In the genomic region with DNA sequence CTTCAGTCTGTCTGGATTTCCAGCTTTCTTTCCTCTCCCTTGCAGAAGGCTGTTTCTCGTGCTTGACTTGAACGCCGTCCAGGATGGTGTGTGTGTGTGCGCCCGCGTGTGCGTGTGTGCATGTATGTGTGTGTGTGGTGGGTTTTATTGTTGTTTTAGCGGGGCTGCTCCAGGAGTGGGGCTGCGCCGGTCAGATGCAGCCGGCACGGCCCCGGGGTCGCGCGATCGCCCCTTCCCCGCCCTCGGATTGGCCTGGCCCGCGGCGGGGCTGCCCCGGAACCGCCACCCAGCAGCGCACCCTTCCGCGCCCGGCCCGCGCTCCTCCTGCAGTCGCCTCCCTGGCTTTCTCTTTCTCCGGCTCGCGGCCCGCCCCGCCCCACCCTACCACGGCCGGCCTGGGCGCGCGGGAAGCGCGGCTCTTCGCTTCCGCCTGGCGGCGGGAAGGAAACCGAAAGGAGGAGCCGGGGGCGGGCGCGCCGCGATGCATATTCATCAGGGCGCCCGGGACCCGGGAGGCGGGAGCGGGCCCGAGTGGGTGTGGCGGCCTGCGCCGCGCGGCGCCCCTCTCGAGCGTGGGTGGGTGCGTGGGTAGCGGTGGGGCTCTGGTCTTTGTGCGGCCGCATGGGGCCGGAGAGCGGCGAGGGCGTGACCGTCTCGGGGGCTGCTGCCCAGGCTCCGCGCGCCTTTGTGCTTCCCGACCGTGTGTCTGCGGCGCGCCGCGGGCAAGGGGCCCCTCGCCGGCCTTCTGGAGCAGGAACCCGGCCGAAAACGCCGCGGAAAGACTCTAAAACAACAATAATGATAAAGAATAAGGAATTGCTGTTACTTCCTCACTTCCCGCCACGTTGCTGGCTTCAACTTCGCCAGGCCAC, we compare ENCODE assay signal across 1 cellular context.
TF ChIP-seq lines count a peak whose summit lies in the region.

No MANE protein-coding gene starts in this region.

TF ChIP-seq in H1, 55 proteins besides CTCF, POLR2A, EP300 and RAD21 (continued from another document):
- TF ChIP-seq, protein P1, sequence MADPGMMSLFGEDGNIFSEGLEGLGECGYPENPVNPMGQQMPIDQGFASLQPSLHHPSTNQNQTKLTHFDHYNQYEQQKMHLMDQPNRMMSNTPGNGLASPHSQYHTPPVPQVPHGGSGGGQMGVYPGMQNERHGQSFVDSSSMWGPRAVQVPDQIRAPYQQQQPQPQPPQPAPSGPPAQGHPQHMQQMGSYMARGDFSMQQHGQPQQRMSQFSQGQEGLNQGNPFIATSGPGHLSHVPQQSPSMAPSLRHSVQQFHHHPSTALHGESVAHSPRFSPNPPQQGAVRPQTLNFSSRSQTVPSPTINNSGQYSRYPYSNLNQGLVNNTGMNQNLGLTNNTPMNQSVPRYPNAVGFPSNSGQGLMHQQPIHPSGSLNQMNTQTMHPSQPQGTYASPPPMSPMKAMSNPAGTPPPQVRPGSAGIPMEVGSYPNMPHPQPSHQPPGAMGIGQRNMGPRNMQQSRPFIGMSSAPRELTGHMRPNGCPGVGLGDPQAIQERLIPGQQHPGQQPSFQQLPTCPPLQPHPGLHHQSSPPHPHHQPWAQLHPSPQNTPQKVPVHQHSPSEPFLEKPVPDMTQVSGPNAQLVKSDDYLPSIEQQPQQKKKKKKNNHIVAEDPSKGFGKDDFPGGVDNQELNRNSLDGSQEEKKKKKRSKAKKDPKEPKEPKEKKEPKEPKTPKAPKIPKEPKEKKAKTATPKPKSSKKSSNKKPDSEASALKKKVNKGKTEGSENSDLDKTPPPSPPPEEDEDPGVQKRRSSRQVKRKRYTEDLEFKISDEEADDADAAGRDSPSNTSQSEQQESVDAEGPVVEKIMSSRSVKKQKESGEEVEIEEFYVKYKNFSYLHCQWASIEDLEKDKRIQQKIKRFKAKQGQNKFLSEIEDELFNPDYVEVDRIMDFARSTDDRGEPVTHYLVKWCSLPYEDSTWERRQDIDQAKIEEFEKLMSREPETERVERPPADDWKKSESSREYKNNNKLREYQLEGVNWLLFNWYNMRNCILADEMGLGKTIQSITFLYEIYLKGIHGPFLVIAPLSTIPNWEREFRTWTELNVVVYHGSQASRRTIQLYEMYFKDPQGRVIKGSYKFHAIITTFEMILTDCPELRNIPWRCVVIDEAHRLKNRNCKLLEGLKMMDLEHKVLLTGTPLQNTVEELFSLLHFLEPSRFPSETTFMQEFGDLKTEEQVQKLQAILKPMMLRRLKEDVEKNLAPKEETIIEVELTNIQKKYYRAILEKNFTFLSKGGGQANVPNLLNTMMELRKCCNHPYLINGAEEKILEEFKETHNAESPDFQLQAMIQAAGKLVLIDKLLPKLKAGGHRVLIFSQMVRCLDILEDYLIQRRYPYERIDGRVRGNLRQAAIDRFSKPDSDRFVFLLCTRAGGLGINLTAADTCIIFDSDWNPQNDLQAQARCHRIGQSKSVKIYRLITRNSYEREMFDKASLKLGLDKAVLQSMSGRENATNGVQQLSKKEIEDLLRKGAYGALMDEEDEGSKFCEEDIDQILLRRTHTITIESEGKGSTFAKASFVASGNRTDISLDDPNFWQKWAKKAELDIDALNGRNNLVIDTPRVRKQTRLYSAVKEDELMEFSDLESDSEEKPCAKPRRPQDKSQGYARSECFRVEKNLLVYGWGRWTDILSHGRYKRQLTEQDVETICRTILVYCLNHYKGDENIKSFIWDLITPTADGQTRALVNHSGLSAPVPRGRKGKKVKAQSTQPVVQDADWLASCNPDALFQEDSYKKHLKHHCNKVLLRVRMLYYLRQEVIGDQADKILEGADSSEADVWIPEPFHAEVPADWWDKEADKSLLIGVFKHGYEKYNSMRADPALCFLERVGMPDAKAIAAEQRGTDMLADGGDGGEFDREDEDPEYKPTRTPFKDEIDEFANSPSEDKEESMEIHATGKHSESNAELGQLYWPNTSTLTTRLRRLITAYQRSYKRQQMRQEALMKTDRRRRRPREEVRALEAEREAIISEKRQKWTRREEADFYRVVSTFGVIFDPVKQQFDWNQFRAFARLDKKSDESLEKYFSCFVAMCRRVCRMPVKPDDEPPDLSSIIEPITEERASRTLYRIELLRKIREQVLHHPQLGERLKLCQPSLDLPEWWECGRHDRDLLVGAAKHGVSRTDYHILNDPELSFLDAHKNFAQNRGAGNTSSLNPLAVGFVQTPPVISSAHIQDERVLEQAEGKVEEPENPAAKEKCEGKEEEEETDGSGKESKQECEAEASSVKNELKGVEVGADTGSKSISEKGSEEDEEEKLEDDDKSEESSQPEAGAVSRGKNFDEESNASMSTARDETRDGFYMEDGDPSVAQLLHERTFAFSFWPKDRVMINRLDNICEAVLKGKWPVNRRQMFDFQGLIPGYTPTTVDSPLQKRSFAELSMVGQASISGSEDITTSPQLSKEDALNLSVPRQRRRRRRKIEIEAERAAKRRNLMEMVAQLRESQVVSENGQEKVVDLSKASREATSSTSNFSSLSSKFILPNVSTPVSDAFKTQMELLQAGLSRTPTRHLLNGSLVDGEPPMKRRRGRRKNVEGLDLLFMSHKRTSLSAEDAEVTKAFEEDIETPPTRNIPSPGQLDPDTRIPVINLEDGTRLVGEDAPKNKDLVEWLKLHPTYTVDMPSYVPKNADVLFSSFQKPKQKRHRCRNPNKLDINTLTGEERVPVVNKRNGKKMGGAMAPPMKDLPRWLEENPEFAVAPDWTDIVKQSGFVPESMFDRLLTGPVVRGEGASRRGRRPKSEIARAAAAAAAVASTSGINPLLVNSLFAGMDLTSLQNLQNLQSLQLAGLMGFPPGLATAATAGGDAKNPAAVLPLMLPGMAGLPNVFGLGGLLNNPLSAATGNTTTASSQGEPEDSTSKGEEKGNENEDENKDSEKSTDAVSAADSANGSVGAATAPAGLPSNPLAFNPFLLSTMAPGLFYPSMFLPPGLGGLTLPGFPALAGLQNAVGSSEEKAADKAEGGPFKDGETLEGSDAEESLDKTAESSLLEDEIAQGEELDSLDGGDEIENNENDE (IDR thresholded peaks at IDR 0.05; ENCODE audit: insufficient replicate concordance, low read length) = no peak
- no peak for TF ChIP-seq CBX8 (IDR thresholded peaks at IDR 0.05; ENCODE audit: borderline replicate concordance, low read depth, low read length)
- TF ChIP-seq, protein P2, sequence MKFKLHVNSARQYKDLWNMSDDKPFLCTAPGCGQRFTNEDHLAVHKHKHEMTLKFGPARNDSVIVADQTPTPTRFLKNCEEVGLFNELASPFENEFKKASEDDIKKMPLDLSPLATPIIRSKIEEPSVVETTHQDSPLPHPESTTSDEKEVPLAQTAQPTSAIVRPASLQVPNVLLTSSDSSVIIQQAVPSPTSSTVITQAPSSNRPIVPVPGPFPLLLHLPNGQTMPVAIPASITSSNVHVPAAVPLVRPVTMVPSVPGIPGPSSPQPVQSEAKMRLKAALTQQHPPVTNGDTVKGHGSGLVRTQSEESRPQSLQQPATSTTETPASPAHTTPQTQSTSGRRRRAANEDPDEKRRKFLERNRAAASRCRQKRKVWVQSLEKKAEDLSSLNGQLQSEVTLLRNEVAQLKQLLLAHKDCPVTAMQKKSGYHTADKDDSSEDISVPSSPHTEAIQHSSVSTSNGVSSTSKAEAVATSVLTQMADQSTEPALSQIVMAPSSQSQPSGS (IDR thresholded peaks at IDR 0.05; ENCODE audit: low read length) = no peak
- TF ChIP-seq CREB1 (IDR thresholded peaks at IDR 0.05) = peak; percentile 40
- no peak for TF ChIP-seq YY1 (IDR thresholded peaks at IDR 0.05; ENCODE audit: low read depth, low read length)
- TF ChIP-seq ZNF274 (IDR thresholded peaks at IDR 0.05; ENCODE audit: borderline replicate concordance, extremely low read depth, low read length) = no peak
- TF ChIP-seq JUN (IDR thresholded peaks at IDR 0.05; ENCODE audit: low read depth, low read length) = no peak
- peak; percentile 89 for TF ChIP-seq EGR1 (IDR thresholded peaks at IDR 0.05; ENCODE audit: borderline replicate concordance, low read depth, low read length)
- TF ChIP-seq, protein P3, sequence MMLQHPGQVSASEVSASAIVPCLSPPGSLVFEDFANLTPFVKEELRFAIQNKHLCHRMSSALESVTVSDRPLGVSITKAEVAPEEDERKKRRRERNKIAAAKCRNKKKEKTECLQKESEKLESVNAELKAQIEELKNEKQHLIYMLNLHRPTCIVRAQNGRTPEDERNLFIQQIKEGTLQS (IDR thresholded peaks at IDR 0.05; ENCODE audit: insufficient read depth, low read depth, low read length) = no peak
- TF ChIP-seq ASH2L (IDR thresholded peaks at IDR 0.05; ENCODE audit: low read length) = peak; percentile 94
- no peak for TF ChIP-seq CHD2 (IDR thresholded peaks at IDR 0.05; ENCODE audit: low read length)
- TF ChIP-seq SP1 (IDR thresholded peaks at IDR 0.05; ENCODE audit: low read depth, low read length) = 0 out of 2 replicates have a peak, but pooled peaks have one; percentile 12
- TF ChIP-seq GTF2F1 (IDR thresholded peaks at IDR 0.05; ENCODE audit: borderline replicate concordance, low read depth, low read length) = no peak
- peak; percentile 84 for TF ChIP-seq PHF8 (conservative IDR thresholded peaks at IDR 0.05; ENCODE audit: low read depth, low read length)
- no peak for TF ChIP-seq JUND (IDR thresholded peaks at IDR 0.05; ENCODE audit: low read length)
- TF ChIP-seq RXRA (IDR thresholded peaks at IDR 0.05; ENCODE audit: insufficient read depth, low read depth, low read length) = no peak
- no peak for TF ChIP-seq GABPA (IDR thresholded peaks at IDR 0.05; ENCODE audit: borderline replicate concordance, insufficient read depth, low read length)
- TF ChIP-seq SIN3A (conservative IDR thresholded peaks at IDR 0.05 in 1 of 2, IDR thresholded peaks at IDR 0.05 in 1 of 2; ENCODE audit: low read depth in 1 of 2, low read length in 2 of 2) = peak in 1 of 2 experiments; percentile 53; a peak in 1 of 4 replicates
- TF ChIP-seq TBP (IDR thresholded peaks at IDR 0.05; ENCODE audit: low read depth, low read length) = peak; percentile 36
- TF ChIP-seq POU5F1 (IDR thresholded peaks at IDR 0.05; ENCODE audit: low read depth, low read length) = 0 out of 2 replicates have a peak, but pooled peaks have one; percentile 51
- TF ChIP-seq, protein P4, sequence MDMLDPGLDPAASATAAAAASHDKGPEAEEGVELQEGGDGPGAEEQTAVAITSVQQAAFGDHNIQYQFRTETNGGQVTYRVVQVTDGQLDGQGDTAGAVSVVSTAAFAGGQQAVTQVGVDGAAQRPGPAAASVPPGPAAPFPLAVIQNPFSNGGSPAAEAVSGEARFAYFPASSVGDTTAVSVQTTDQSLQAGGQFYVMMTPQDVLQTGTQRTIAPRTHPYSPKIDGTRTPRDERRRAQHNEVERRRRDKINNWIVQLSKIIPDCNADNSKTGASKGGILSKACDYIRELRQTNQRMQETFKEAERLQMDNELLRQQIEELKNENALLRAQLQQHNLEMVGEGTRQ (IDR thresholded peaks at IDR 0.05; ENCODE audit: low read length) = no peak
- no peak for TF ChIP-seq MAFK (IDR thresholded peaks at IDR 0.05; ENCODE audit: low read depth, low read length)
- TF ChIP-seq FOSL1 (IDR thresholded peaks at IDR 0.05; ENCODE audit: insufficient read depth, low read depth, low read length) = no peak
- no peak for TF ChIP-seq TAF7 (optimal IDR thresholded peaks at IDR 0.05; ENCODE audit: borderline replicate concordance, low read depth, low read length)
- TF ChIP-seq, protein P5, sequence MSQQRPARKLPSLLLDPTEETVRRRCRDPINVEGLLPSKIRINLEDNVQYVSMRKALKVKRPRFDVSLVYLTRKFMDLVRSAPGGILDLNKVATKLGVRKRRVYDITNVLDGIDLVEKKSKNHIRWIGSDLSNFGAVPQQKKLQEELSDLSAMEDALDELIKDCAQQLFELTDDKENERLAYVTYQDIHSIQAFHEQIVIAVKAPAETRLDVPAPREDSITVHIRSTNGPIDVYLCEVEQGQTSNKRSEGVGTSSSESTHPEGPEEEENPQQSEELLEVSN (IDR thresholded peaks at IDR 0.05) = peak; percentile 51; the same call in 1 of the 2 replicates
- no peak for TF ChIP-seq EZH2 (IDR thresholded peaks at IDR 0.05; ENCODE audit: low read depth, low read length, severe bottlenecking)
- TF ChIP-seq CHD1 (IDR thresholded peaks at IDR 0.05; ENCODE audit: low read depth, low read length) = no peak
- TF ChIP-seq KDM5A (IDR thresholded peaks at IDR 0.05; ENCODE audit: low read length) = no peak
- TF ChIP-seq SRF (IDR thresholded peaks at IDR 0.05; ENCODE audit: low read depth, low read length) = no peak
- TF ChIP-seq RBBP5 (IDR thresholded peaks at IDR 0.05; ENCODE audit: borderline replicate concordance, low read depth, low read length) = peak; percentile 70; the same call in 1 of the 2 replicates
- TF ChIP-seq POLR2AphosphoS5 (IDR thresholded peaks at IDR 0.05; ENCODE audit: low read depth, low read length) = peak; percentile 47
- TF ChIP-seq TCF12 (IDR thresholded peaks at IDR 0.05; ENCODE audit: low read depth, low read length) = no peak
- TF ChIP-seq NRF1 (IDR thresholded peaks at IDR 0.05; ENCODE audit: low read depth, low read length) = no peak
- no peak for TF ChIP-seq SIX5 (IDR thresholded peaks at IDR 0.05; ENCODE audit: low read depth, low read length)
- TF ChIP-seq TEAD4 (IDR thresholded peaks at IDR 0.05; ENCODE audit: low read depth, low read length) = no peak
- TF ChIP-seq NANOG (IDR thresholded peaks at IDR 0.05; ENCODE audit: insufficient read depth, low read depth, low read length, poor library complexity, severe bottlenecking) = no peak
- no peak for TF ChIP-seq RNF2 (IDR thresholded peaks at IDR 0.05; ENCODE audit: borderline replicate concordance, low read depth, low read length, missing control alignments, poor library complexity, severe bottlenecking)
- TF ChIP-seq CTBP2 (IDR thresholded peaks at IDR 0.05; ENCODE audit: borderline replicate concordance, insufficient read depth, insufficient read length, low read length) = no peak
- TF ChIP-seq TAF1 (IDR thresholded peaks at IDR 0.05; ENCODE audit: low read depth, low read length) = peak; percentile 46
- TF ChIP-seq CBX5 (IDR thresholded peaks at IDR 0.05; ENCODE audit: low read depth, low read length) = no peak
- TF ChIP-seq, protein P6, sequence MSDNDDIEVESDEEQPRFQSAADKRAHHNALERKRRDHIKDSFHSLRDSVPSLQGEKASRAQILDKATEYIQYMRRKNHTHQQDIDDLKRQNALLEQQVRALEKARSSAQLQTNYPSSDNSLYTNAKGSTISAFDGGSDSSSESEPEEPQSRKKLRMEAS (IDR thresholded peaks at IDR 0.05) = peak; percentile 32; the same call in 1 of the 2 replicates
- TF ChIP-seq SIRT6 (IDR thresholded peaks at IDR 0.05; ENCODE audit: low read length) = no peak
- TF ChIP-seq RFX5 (IDR thresholded peaks at IDR 0.05; ENCODE audit: borderline replicate concordance, low read depth, low read length) = no peak
- TF ChIP-seq BACH1 (IDR thresholded peaks at IDR 0.05; ENCODE audit: low read length) = peak; percentile 80
- TF ChIP-seq KDM4A (IDR thresholded peaks at IDR 0.05; ENCODE audit: low read depth, low read length, severe bottlenecking) = peak; percentile 96
- TF ChIP-seq BCL11A (IDR thresholded peaks at IDR 0.05; ENCODE audit: low read depth in 2 of 2, low read length in 2 of 2) = no peak
- peak; percentile 32; the same call in 1 of the 2 replicates for TF ChIP-seq SUZ12 (IDR thresholded peaks at IDR 0.05; ENCODE audit: low read length)
- TF ChIP-seq HDAC2 (IDR thresholded peaks at IDR 0.05; ENCODE audit: borderline replicate concordance in 1 of 2, low read depth in 2 of 2, low read length in 2 of 2) = peak; percentile 25 to 85; a peak in 3 of 4 replicates
TF ChIP-seq in H1: peak in this region for 17.
